21 cellular contexts compared by ENCODE assay signal in the genomic region with DNA sequence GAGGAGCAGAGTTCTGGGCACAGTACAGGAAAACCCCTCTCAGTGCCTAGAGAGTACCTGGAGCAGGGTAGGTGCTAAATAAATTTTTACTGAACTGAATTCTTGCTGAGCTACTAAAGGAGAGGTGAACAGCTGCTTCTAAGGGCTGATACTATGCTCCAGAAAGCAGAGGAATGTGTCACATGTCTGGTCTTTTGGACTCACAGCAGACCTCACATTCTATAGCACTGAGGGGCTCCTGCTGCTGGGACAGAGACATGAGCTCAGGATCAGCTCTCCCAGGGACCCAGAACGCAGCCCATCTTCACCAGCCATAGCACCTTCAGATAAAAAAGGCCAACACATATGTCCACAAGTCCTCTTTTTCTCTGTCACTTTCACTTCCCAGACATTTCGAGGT.
DNase-seq lines count a peak whose midpoint lies in the region; ATAC-seq lines count a peak whose summit lies in the region.
"Had no signal": no experiment of that assay in that cellular context is flagged by ENCODE, and none has a peak within 500 bp of the region (broad histone marks: within the 10 kb centered on the region; RNA-seq: fewer than 3 reads in every experiment).

No MANE protein-coding gene starts in this region.

- H3K27ac Mint-ChIP-seq in activated CD4-positive, alpha-beta T cell treated with anti-CD3 and anti-CD28 coated beads, Interleukin-2, amount 10 ng/mL, durations not matched to agents 24 days and 14 days, result peak overlapping the region; percentile 47
- H3K27ac Mint-ChIP-seq in activated CD4-positive, alpha-beta T cell treated with anti-CD3 and anti-CD28 coated beads for 36 hours, result no peak overlapping the region
- H3K27ac Mint-ChIP-seq in naive B cell, result peak overlapping the region in 4 of 6 donors; percentile 24 to 93 (median 56)
- H3K27ac Mint-ChIP-seq: WTC11 had no signal

- no peak for ATAC-seq in activated CD4-positive, alpha-beta T cell treated with anti-CD3 and anti-CD28 coated beads for 36 hours
- ATAC-seq in naive B cell (ENCODE audit: low read depth in 2 of 2) (no peak), GM21786 (IDR thresholded peaks at IDR 0.05; ENCODE audit: unreplicated experiment) (no peak)
- ATAC-seq: WTC11 had no signal

- no peaks in the 10 kb centered on the region for H3K9me3 ChIP-seq in SK-N-MC (ENCODE audit: low read depth, low read length)
- H3K9me3 ChIP-seq: adrenal gland, Peyer's patch, prostate gland had no signal

- H3K79me2 ChIP-seq in ACC112 (ENCODE audit: control insufficient read depth, insufficient read depth, low read length, unreplicated experiment), result no peaks in the 10 kb centered on the region

- CTCF ChIA-PET in activated CD4-positive, alpha-beta T cell treated with anti-CD3 and anti-CD28 coated beads for 36 hours (lab: Charles Lee), result interaction anchor here (0.9 to 1.3 kb wide), 4 partner anchors 8 to 64 kb away, joined by 3 to 5 read pairs (median 3); no protein-coding TSS in a partner anchor

- peaks cover 86% of the 10 kb centered on the region for H3K36me3 Mint-ChIP-seq in activated CD4-positive, alpha-beta T cell treated with anti-CD3 and anti-CD28 coated beads, Interleukin-2, amount 10 ng/mL, durations not matched to agents 24 days and 14 days (ENCODE audit: low read depth)
- H3K36me3 Mint-ChIP-seq in activated CD4-positive, alpha-beta T cell treated with anti-CD3 and anti-CD28 coated beads for 36 hours (ENCODE audit: low read depth), result peaks cover 87% of the 10 kb centered on the region
- peaks cover 37 to 38% of the 10 kb centered on the region in 2 donors for H3K36me3 Mint-ChIP-seq in naive B cell

- H3K4me1 Mint-ChIP-seq in activated CD4-positive, alpha-beta T cell treated with anti-CD3 and anti-CD28 coated beads, Interleukin-2, amount 10 ng/mL, durations not matched to agents 24 days and 14 days, result peaks cover 5% of the 10 kb centered on the region
- no peaks in the 10 kb centered on the region for H3K4me1 Mint-ChIP-seq in activated CD4-positive, alpha-beta T cell treated with anti-CD3 and anti-CD28 coated beads for 36 hours
- H3K4me1 Mint-ChIP-seq in naive B cell, result peaks cover 6 to 9% (median 8%) of the 10 kb centered on the region in 3 donors
- H3K4me1 Mint-ChIP-seq: WTC11 had no signal

- POLR2A ChIA-PET in activated CD4-positive, alpha-beta T cell treated with anti-CD3 and anti-CD28 coated beads for 36 hours (lab: Charles Lee), result no interaction called here

- H3K27me3 ChIP-seq in ACC112 (ENCODE audit: insufficient read depth, low read length), result no peaks in the 10 kb centered on the region
- H3K27me3 ChIP-seq: adrenal gland, BLaER1, Peyer's patch, tibial nerve had no signal

- H2AFZ ChIP-seq in ACC112 (ENCODE audit: low read length, unreplicated experiment), result no peak overlapping the region

- H3K27me3 Mint-ChIP-seq in activated CD4-positive, alpha-beta T cell treated with anti-CD3 and anti-CD28 coated beads, Interleukin-2, amount 10 ng/mL, durations not matched to agents 24 days and 14 days, result no peaks in the 10 kb centered on the region
- no peaks in the 10 kb centered on the region for H3K27me3 Mint-ChIP-seq in activated CD4-positive, alpha-beta T cell treated with anti-CD3 and anti-CD28 coated beads for 36 hours
- H3K27me3 Mint-ChIP-seq in naive B cell, result no peaks in the 10 kb centered on the region
- H3K27me3 Mint-ChIP-seq: stimulated activated naive CD8-positive, alpha-beta T cell treated with anti-CD3 and anti-CD28 coated beads, Interleukin-15, Interleukin-2, amounts not matched to agents 100 ng/mL and 50 ng/mL, for 24 hours had no signal

- no peak overlapping the region for H3K4me3 Mint-ChIP-seq in activated CD4-positive, alpha-beta T cell treated with anti-CD3 and anti-CD28 coated beads, Interleukin-2, amount 10 ng/mL, durations not matched to agents 24 days and 14 days
- H3K4me3 Mint-ChIP-seq in activated CD4-positive, alpha-beta T cell treated with anti-CD3 and anti-CD28 coated beads for 36 hours, result no peak overlapping the region
- H3K4me3 Mint-ChIP-seq in naive B cell, result peak overlapping the region in 1 of 8 donors; percentile 29
- H3K4me3 Mint-ChIP-seq: stimulated activated naive CD8-positive, alpha-beta T cell treated with anti-CD3 and anti-CD28 coated beads, Interleukin-15, Interleukin-2, amounts not matched to agents 100 ng/mL and 50 ng/mL, for 24 hours; WTC11 had no signal

- H3K27ac ChIP-seq in ACC112 (ENCODE audit: low read depth, low read length), result 0 out of 2 replicates have a peak overlapping the region, but pooled peaks have one; percentile 15
- peak overlapping the region; percentile 11; the same call in 1 of the 2 replicates for H3K27ac ChIP-seq in SK-N-MC
- H3K27ac ChIP-seq: adrenal gland, BLaER1, coronary artery, Peyer's patch, prostate gland, tibial nerve had no signal

- no peak for DNase-seq in activated CD4-positive, alpha-beta T cell treated with anti-CD3 and anti-CD28 coated beads, Interleukin-2, amount 10 ng/mL, durations not matched to agents 24 days and 14 days
- no peak for DNase-seq in activated CD4-positive, alpha-beta T cell treated with anti-CD3 and anti-CD28 coated beads for 36 hours
- DNase-seq in SK-N-MC (ENCODE audit: low read depth, low spot score), result no peak
- no peak for DNase-seq in naive B cell
- DNase-seq in stimulated activated CD4-positive, alpha-beta T cell treated with anti-CD3 and anti-CD28 coated beads, Interleukin-4, amount 100 ng/mL, for 1 hour, result no peak
- DNase-seq in NCI-H510A (lab: John Stamatoyannopoulos, UW), result no peak
- DNase-seq: adrenal gland, COR-L47, NCI-H2081 treated with DMSO at 0.1 percent for 48 hours, NCI-H446 treated with DMSO at 0.1 percent for 48 hours, Peyer's patch had no signal

- intact Hi-C loops in activated CD4-positive, alpha-beta T cell treated with anti-CD3 and anti-CD28 coated beads, Interleukin-2, amount 10 ng/mL, durations not matched to agents 24 days and 14 days (cut with micrococcal nuclease), result no loop called here
- intact Hi-C loops in activated CD4-positive, alpha-beta T cell treated with anti-CD3 and anti-CD28 coated beads for 36 hours (cut with DNase I, micrococcal nuclease), result no loop called here

- peaks cover 15% of the 10 kb centered on the region for H3K9me3 Mint-ChIP-seq in activated CD4-positive, alpha-beta T cell treated with anti-CD3 and anti-CD28 coated beads, Interleukin-2, amount 10 ng/mL, durations not matched to agents 24 days and 14 days
- H3K9me3 Mint-ChIP-seq in activated CD4-positive, alpha-beta T cell treated with anti-CD3 and anti-CD28 coated beads for 36 hours (ENCODE audit: low read depth), result peaks cover 11% of the 10 kb centered on the region
- H3K9me3 Mint-ChIP-seq in naive B cell, result peaks cover 0 to 7% (median under 1%) of the 10 kb centered on the region in 7 donors

- no peaks in the 10 kb centered on the region for H3K4me1 ChIP-seq in ACC112 (ENCODE audit: control insufficient read depth, insufficient read depth, low read length, unreplicated experiment)
- H3K4me1 ChIP-seq: adrenal gland, BLaER1, Peyer's patch, prostate gland, tibial nerve had no signal

- peaks cover 86% of the 10 kb centered on the region for H3K36me3 ChIP-seq in ACC112 (ENCODE audit: insufficient read depth, low read length)
- peaks cover 65% of the 10 kb centered on the region for H3K36me3 ChIP-seq in SK-N-MC (ENCODE audit: insufficient read depth, low read length)

- no peak overlapping the region for H3K9ac ChIP-seq in SK-N-MC (ENCODE audit: insufficient read length)
- H3K9ac ChIP-seq: BLaER1 had no signal

- no peak overlapping the region for H3K4me3 ChIP-seq in ACC112 (ENCODE audit: low read depth, low read length)
- H3K4me3 ChIP-seq in SK-N-MC, result no peak overlapping the region
- H3K4me3 ChIP-seq: adrenal gland, BLaER1, coronary artery, lung, Peyer's patch, prostate gland, skin epidermis, tibial nerve had no signal
